Comparison of ENCODE assay signal across 16 cellular contexts in the genomic region with DNA sequence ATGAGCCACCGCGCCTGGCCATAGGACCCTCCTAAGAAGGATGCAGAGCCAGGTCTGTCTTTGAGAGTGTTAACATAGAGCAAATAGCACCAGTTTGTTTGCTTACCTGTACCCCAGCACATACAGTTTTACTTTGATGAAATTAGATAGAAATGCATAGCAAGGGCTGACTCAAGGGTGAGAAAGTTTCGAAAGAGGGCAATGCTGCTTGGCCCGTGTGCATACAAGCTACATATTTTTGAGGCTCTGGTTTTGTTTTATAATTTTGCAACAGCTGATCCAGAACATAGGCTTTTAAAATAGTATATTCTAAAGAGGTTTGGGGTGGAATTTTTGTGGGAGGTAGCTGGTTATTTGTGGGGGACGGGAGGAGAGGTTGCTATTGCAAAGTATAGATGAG.
DNase-seq lines count a peak whose midpoint lies in the region; ATAC-seq and TF ChIP-seq lines count a peak whose summit lies in the region.
"Had no signal": no experiment of that assay in that cellular context is flagged by ENCODE, and none has a peak within 500 bp of the region (broad histone marks: within the 10 kb centered on the region; RNA-seq: fewer than 3 reads in every experiment).

No MANE protein-coding gene starts in this region.

- H3K4me1 ChIP-seq in GM23248 (ENCODE audit: insufficient read depth): peaks cover 59% of the 10 kb centered on the region
- peaks cover 5% of the 10 kb centered on the region for H3K4me1 ChIP-seq in IMR-90 (ENCODE audit: control insufficient read depth, insufficient read depth, low read length)
- peaks cover 17% of the 10 kb centered on the region for H3K4me1 ChIP-seq in osteoblast (ENCODE audit: insufficient read depth, low read length)

- H2AK9ac ChIP-seq in IMR-90 (replicated peaks; ENCODE audit: low read depth, low read length, poor library complexity): no peak overlapping the region

- H3K18ac ChIP-seq in IMR-90 (ENCODE audit: low read depth, low read length): no peak overlapping the region

- intact Hi-C loops in IMR-90 (cut with micrococcal nuclease): no loop called here

- no peak overlapping the region for H3K27ac Mint-ChIP-seq in endothelial cell (ENCODE audit: unreplicated experiment)
- H3K27ac Mint-ChIP-seq: CD14-positive monocyte; CD8-positive, alpha-beta T cell had no signal

- H3K56ac ChIP-seq in IMR-90 (ENCODE audit: extremely low read depth, insufficient read depth, low read length): no peak overlapping the region

- no peaks in the 10 kb centered on the region for H3K9me3 Mint-ChIP-seq in endothelial cell (ENCODE audit: unreplicated experiment)
- H3K9me3 Mint-ChIP-seq: CD14-positive monocyte; CD8-positive, alpha-beta T cell had no signal

- H3K4me3 Mint-ChIP-seq in endothelial cell (ENCODE audit: unreplicated experiment): no peak overlapping the region
- H3K4me3 Mint-ChIP-seq: CD14-positive monocyte; CD8-positive, alpha-beta T cell had no signal

- no peak overlapping the region for H2BK120ac ChIP-seq in IMR-90 (ENCODE audit: low read depth, low read length)

- no peak overlapping the region for H4K8ac ChIP-seq in IMR-90 (ENCODE audit: low read depth in 2 of 2, low read length in 2 of 2)

- BruUV-seq in IMR-90 (replicated peaks; lab: Mats Ljungman, UMichigan): no TSS peak

- in situ Hi-C loops in GM23248 (cut with MboI) (no loop called here), IMR-90 (cut with MboI; ENCODE audit: low sequenced_read_pairs) (no loop called here)

- no peak for TF ChIP-seq RAD21 in IMR-90 (IDR thresholded peaks at IDR 0.05; ENCODE audit: low read length)

- H2BK5ac ChIP-seq in IMR-90 (ENCODE audit: low read depth, low read length, poor library complexity, severe bottlenecking): no peak overlapping the region

- no peak for TF ChIP-seq POLR2A in IMR-90 (IDR thresholded peaks at IDR 0.05; ENCODE audit: low read depth, low read length)

- no peak overlapping the region for H2AFZ ChIP-seq in GM23248
- no peak overlapping the region for H2AFZ ChIP-seq in IMR-90 (replicated peaks; ENCODE audit: low read length, poor library complexity)
- no peak overlapping the region for H2AFZ ChIP-seq in osteoblast (ENCODE audit: low read length)

- H4K20me1 ChIP-seq in GM23248 (ENCODE audit: insufficient read depth) (peaks cover 17% of the 10 kb centered on the region; the same call in 1 of the 2 replicates), IMR-90 (ENCODE audit: insufficient read depth, low read length) (peaks cover 24% of the 10 kb centered on the region), osteoblast (ENCODE audit: insufficient read depth, low read length) (peaks cover 23% of the 10 kb centered on the region)

- no peak overlapping the region for H3K9ac ChIP-seq in GM23248
- no peak overlapping the region for H3K9ac ChIP-seq in IMR-90 (ENCODE audit: low read depth, low read length)

- no peak overlapping the region for H2BK20ac ChIP-seq in IMR-90 (ENCODE audit: low read depth, low read length)

- no peak overlapping the region for H4K5ac ChIP-seq in IMR-90 (ENCODE audit: low read depth, low read length)

- peak; percentile 13; the same call in 1 of the 2 replicates for ATAC-seq in IMR-90 (ENCODE audit: low read depth)
- no peak for ATAC-seq in GM18502 (IDR thresholded peaks at IDR 0.05; ENCODE audit: poor library complexity, unreplicated experiment)
- ATAC-seq: A549; CD8-positive, alpha-beta T cell; HCT116; K562 had no signal

- TF ChIP-seq CTCF in IMR-90 (conservative IDR thresholded peaks at IDR 0.05; ENCODE audit: low read depth, low read length) (no peak), epithelial cell of esophagus (IDR thresholded peaks at IDR 0.05; ENCODE audit: insufficient read depth, low read depth, low read length, missing control alignments) (no peak), osteoblast (IDR thresholded peaks at IDR 0.05; ENCODE audit: extremely low read depth, low read depth, low read length) (no peak), endothelial cell (IDR thresholded peaks at IDR 0.05; ENCODE audit: unreplicated experiment) (no peak)

- peaks cover 9% of the 10 kb centered on the region; the same call in 1 of the 2 replicates for H3K9me1 ChIP-seq in IMR-90 (ENCODE audit: insufficient read depth, low read length)

- H3K79me1 ChIP-seq in IMR-90 (ENCODE audit: low read depth in 1 of 2, low read length in 2 of 2): peaks cover 23 to 67% of the 10 kb centered on the region in 2 experiments

- no peak overlapping the region for H3K4me3 ChIP-seq in GM23248
- no peak overlapping the region for H3K4me3 ChIP-seq in IMR-90 (ENCODE audit: insufficient read depth, low read depth, low read length)
- H3K4me3 ChIP-seq in epithelial cell of esophagus (ENCODE audit: low read length): no peak overlapping the region
- no peak overlapping the region for H3K4me3 ChIP-seq in osteoblast (ENCODE audit: insufficient read depth, low read length)
- H3K4me3 ChIP-seq: A549, K562 had no signal

- H3K27ac ChIP-seq in GM23248: peak overlapping the region; percentile 41
- no peak overlapping the region for H3K27ac ChIP-seq in IMR-90 (ENCODE audit: insufficient read depth, low read length)
- peak overlapping the region; percentile 31 for H3K27ac ChIP-seq in osteoblast (ENCODE audit: low read depth, low read length)
- H3K27ac ChIP-seq: A549 had no signal

- H3K9me2 ChIP-seq in GM23248 (ENCODE audit: insufficient read depth): no peaks in the 10 kb centered on the region

- H3K4me2 ChIP-seq in GM23248 (ENCODE audit: unreplicated experiment) (peak overlapping the region; percentile 26), IMR-90 (ENCODE audit: low read depth, low read length) (no peak overlapping the region), osteoblast (ENCODE audit: insufficient read depth, low read length) (no peak overlapping the region)
- H3K4me2 ChIP-seq: A549 had no signal

- peaks cover 97% of the 10 kb centered on the region for H3F3A ChIP-seq in GM23248 (ENCODE audit: insufficient read depth)

- 79 to 82% methylated on average over 5 of the region's 5 CpGs for WGBS in GM23248 (ENCODE audit: low coverage in 1 of 2, low lambda C conversion rate in 2 of 2, missing lambda C conversion rate in 2 of 2), 2 experiments
- 100% methylated on average over 1 of the region's 5 CpGs; no CpG with 5 or more reads in 1 of the 2 experiments for WGBS in IMR-90 (ENCODE audit: extremely low coverage in 2 of 2, insufficient read length in 1 of 2), 2 experiments

- no peak overlapping the region for H3K14ac ChIP-seq in IMR-90 (replicated peaks; ENCODE audit: low read depth, low read length)

- CTCF ChIA-PET in IMR-90 (lab: Yijun Ruan, JAX): interaction anchor here (1.4 kb wide), 1 partner anchor 13 kb away, joined by 6 read pairs; no protein-coding TSS in a partner anchor

- H3K9me3 ChIP-seq in GM23248 (ENCODE audit: low read depth): no peaks in the 10 kb centered on the region
- H3K9me3 ChIP-seq in IMR-90 (ENCODE audit: control insufficient read depth, insufficient read depth, low read length): no peaks in the 10 kb centered on the region
- no peaks in the 10 kb centered on the region for H3K9me3 ChIP-seq in osteoblast (ENCODE audit: low read depth, low read length)
- H3K9me3 ChIP-seq: A549 had no signal

- POLR2A ChIA-PET in IMR-90 (lab: Charles Lee; ENCODE audit: unreplicated experiment): interaction anchor here (0.6 kb wide), 1 partner anchor 8 kb away, joined by 3 read pairs; no protein-coding TSS in a partner anchor

- H3K27me3 ChIP-seq in GM23248 (replicated peaks; ENCODE audit: insufficient read depth): no peaks in the 10 kb centered on the region
- H3K27me3 ChIP-seq in IMR-90 (ENCODE audit: control insufficient read depth, insufficient read depth, low read length): no peaks in the 10 kb centered on the region
- no peaks in the 10 kb centered on the region for H3K27me3 ChIP-seq in osteoblast (ENCODE audit: insufficient read depth, low read length)

- peak; percentile 64 for DNase-seq in GM23248
- no peak for DNase-seq in IMR-90
- DNase-seq in epithelial cell of esophagus (ENCODE audit: low read depth): peak; percentile 42
- no peak for DNase-seq in osteoblast (ENCODE audit: insufficient read length, low spot score, missing footprints)
- DNase-seq in endothelial cell (ENCODE audit: low spot score): no peak
- no peak for DNase-seq in HuH-7.5 (ENCODE audit: low spot score)
- DNase-seq: CD8-positive, alpha-beta T cell; COR-L47; DMS153; DND-41; GDM1 had no signal

- H2AK5ac ChIP-seq in IMR-90 (ENCODE audit: low read depth, low read length): no peak overlapping the region

- peaks cover 3% of the 10 kb centered on the region for H3K27me3 Mint-ChIP-seq in endothelial cell (ENCODE audit: unreplicated experiment)

- no peaks in the 10 kb centered on the region for H3K4me1 Mint-ChIP-seq in endothelial cell (ENCODE audit: unreplicated experiment)
- H3K4me1 Mint-ChIP-seq: CD14-positive monocyte had no signal

- H3K36me3 ChIP-seq in GM23248 (ENCODE audit: low read depth) (peaks cover 67% of the 10 kb centered on the region), IMR-90 (ENCODE audit: control insufficient read depth, insufficient read depth, low read length) (peaks cover 10% of the 10 kb centered on the region), osteoblast (ENCODE audit: insufficient read depth, low read length) (peaks cover 42% of the 10 kb centered on the region)

- H3K23ac ChIP-seq in IMR-90 (ENCODE audit: low read depth, low read length): no peak overlapping the region

- H3K79me2 ChIP-seq in GM23248 (ENCODE audit: insufficient read depth): peaks cover 100% of the 10 kb centered on the region
- H3K79me2 ChIP-seq in osteoblast (ENCODE audit: insufficient read depth, low read length): peaks cover 76% of the 10 kb centered on the region

- H3K4ac ChIP-seq in IMR-90 (ENCODE audit: low read depth, low read length): no peak overlapping the region

- no peak overlapping the region for H4K91ac ChIP-seq in IMR-90 (ENCODE audit: insufficient read depth, low read depth, low read length)

- H3K36me3 Mint-ChIP-seq in endothelial cell (ENCODE audit: low read depth, unreplicated experiment): peaks cover 5% of the 10 kb centered on the region

- dilution Hi-C loops in IMR-90 (cut with HindIII; ENCODE audit: low sequenced_read_pairs, unreplicated experiment): no loop called here

- H2BK15ac ChIP-seq in IMR-90 (ENCODE audit: low read depth, low read length): no peak overlapping the region

TF ChIP-seq in IMR-90, 13 proteins besides CTCF, POLR2A, EP300 and RAD21:
- no peak for TF ChIP-seq RCOR1 (IDR thresholded peaks at IDR 0.05; ENCODE audit: insufficient replicate concordance, low read length)
- 0 out of 2 replicates have a peak, but pooled peaks have one; percentile 24 for TF ChIP-seq CEBPB (IDR thresholded peaks at IDR 0.05; ENCODE audit: low read depth, low read length)

Comparison
In these comparisons a context has a peak if more than half of its experiments do, and no peak if none do; other contexts are left out.
1. DNase-seq: peak in GM23248 (single experiment) and epithelial cell of esophagus (single experiment); none in IMR-90 (single experiment), osteoblast (single experiment), endothelial cell (single experiment) and HuH-7.5 (single experiment).